ENCODE assay signal across 9 cellular contexts in genomic region chr11:93528757-93529639, GRCh38. TPM values are rescaled to one million over a fixed set of nuclear protein-coding genes. Genes with fewer than 3 reads are reported as not detected.
DNase-seq lines count a peak whose midpoint lies in the region; ATAC-seq, FAIRE-seq and TF ChIP-seq lines count a peak whose summit lies in the region.
"Had no signal": no experiment of that assay in that cellular context is flagged by ENCODE, and none has a peak within 500 bp of the region (broad histone marks: within the 10 kb centered on the region; RNA-seq: fewer than 3 reads in every experiment).

No MANE protein-coding gene starts in this region.

- H3K36me3 Mint-ChIP-seq in natural killer cell, result no peaks in the 10 kb centered on the region

- no peak for TF ChIP-seq CTCF in natural killer cell (IDR thresholded peaks at IDR 0.05)

- peak overlapping the region; percentile 50 to 78 for H3K27ac Mint-ChIP-seq in natural killer cell

- H3K9me3 ChIP-seq in small intestine (ENCODE audit: control insufficient read depth, low read depth), result no peaks in the 10 kb centered on the region

- DNase-seq in Right ventricle myocardium inferior (ENCODE audit: missing footprints), result no peak
- DNase-seq in cardiac septum (ENCODE audit: low spot score), result no peak
- peak; percentile 51 for DNase-seq in dermis blood vessel endothelial cell
- no peak for DNase-seq in natural killer cell
- DNase-seq in ACHN, result no peak
- no peak for DNase-seq in NCI-H2196 treated with DMSO at 0.1 percent for 48 hours (lab: John Stamatoyannopoulos, UW; ENCODE audit: unreplicated experiment)
- no peak for DNase-seq in small intestine
- DNase-seq: Calu3 had no signal

- no peak for FAIRE-seq in small intestine (lab: Jason Lieb, UNC)

- ATAC-seq in Right ventricle myocardium inferior, result peak; percentile 54
- no peak for ATAC-seq in natural killer cell
- ATAC-seq in GM19452 (IDR thresholded peaks at IDR 0.05; ENCODE audit: unreplicated experiment), result no peak

- H3K27me3 ChIP-seq in small intestine (ENCODE audit: control insufficient read depth in 2 of 2, insufficient read depth in 2 of 2, low read length in 2 of 2), result no peaks in the 10 kb centered on the region

- H3K4me3 ChIP-seq in small intestine (ENCODE audit: low read depth in 1 of 2, low read length in 2 of 2), result no peak overlapping the region

- no peaks in the 10 kb centered on the region for H3K27me3 Mint-ChIP-seq in natural killer cell (ENCODE audit: low read depth in 2 of 2)

- H3K4me1 Mint-ChIP-seq in natural killer cell, result peaks cover 78 to 79% of the 10 kb centered on the region in 2 donors

- peaks cover 9 to 15% of the 10 kb centered on the region in 2 donors for H3K4me1 ChIP-seq in small intestine (ENCODE audit: control insufficient read depth in 2 of 2, insufficient read depth in 1 of 2, low read depth in 1 of 2, low read length in 1 of 2)

- peak overlapping the region in 1 of 2 donors; percentile 79 for H3K27ac ChIP-seq in small intestine (ENCODE audit: low read depth in 1 of 2, low read length in 1 of 2)

- no peaks in the 10 kb centered on the region for H3K9me3 Mint-ChIP-seq in natural killer cell

- no peaks in the 10 kb centered on the region for H3K36me3 ChIP-seq in small intestine (ENCODE audit: control insufficient read depth in 2 of 2, insufficient read depth in 2 of 2, low read length in 2 of 2)

- H3K4me3 Mint-ChIP-seq in natural killer cell, result peak overlapping the region; percentile 63

- in situ Hi-C loops in ACHN (cut with HindIII; ENCODE audit: low pct_ligation_motif_present, low pct_unique_long_range_greater_than_20kb, low sequenced_read_pairs), result no loop called here

- 61 to 70% (median 69%) methylated on average over 10 of the region's 10 CpGs for WGBS in small intestine, 3 donors

- intact Hi-C loops in Right ventricle myocardium inferior (cut with DNase I) (no loop called here), cardiac septum (cut with DNase I) (loop anchor here (5.0 kb wide), 1 partner anchor 47 kb away; no protein-coding TSS in a partner anchor), natural killer cell (cut with micrococcal nuclease) (no loop called here)

RNA-seq across cellular contexts. Expression of gene SMCO4, which starts 14.2 kb away (rescaled TPM):
- total RNA-seq in Right ventricle myocardium inferior (45.3 TPM), cardiac septum (40.0 TPM), dermis blood vessel endothelial cell (6.2 and 25.5 TPM in 2 replicates), natural killer cell (1 to 10 TPM; 2.7 to 4.6 (median 3.6) TPM)
- polyA plus RNA-seq in small intestine, result 100 to 1,000 TPM in 2 of 3 donors, 10 to 100 TPM in 1; 51.0 to 207 (median 139) TPM
